8 cellular contexts compared by ENCODE assay signal in the genomic region with DNA sequence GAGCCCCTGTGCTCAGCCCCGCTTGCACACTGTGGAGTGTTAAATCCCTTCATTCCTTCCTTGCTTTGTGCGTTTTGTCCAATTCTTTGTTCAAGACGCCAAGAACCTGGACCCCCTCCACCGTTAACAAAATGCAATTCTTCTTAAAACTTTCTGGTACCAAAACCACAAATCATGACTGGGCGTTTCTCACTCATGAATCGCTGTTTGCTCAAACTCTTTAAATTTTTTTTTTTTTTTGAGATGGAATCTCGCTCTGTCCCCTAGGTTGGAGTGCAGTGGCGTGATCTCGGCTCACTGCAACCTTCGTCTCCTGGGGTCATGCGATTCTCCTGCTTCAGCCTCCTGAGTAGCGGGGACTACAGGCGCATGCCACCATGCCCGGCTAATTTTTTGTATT. TPM values are rescaled to one million over a fixed set of nuclear protein-coding genes. Genes with fewer than 3 reads are reported as not detected.
A peak's percentile ranks its signal among the peaks of the same experiment; 100 is the strongest.
DNase-seq lines count a peak whose midpoint lies in the region; ATAC-seq and TF ChIP-seq lines count a peak whose summit lies in the region.

No MANE protein-coding gene starts in this region.

- H4K20me1 ChIP-seq in DND-41 (ENCODE audit: insufficient read depth, low read length), result 0 out of 2 replicates have a peak, but pooled peaks cover 4% of the 10 kb centered on the region

- TF ChIP-seq POLR2A in esophagus squamous epithelium (IDR thresholded peaks at IDR 0.05), result no peak

- H3K79me2 ChIP-seq in DND-41 (ENCODE audit: insufficient read depth, low read length) (peaks cover 30% of the 10 kb centered on the region), parathyroid adenoma (no peaks in the 10 kb centered on the region)

- H3K27me3 ChIP-seq in DND-41 (ENCODE audit: insufficient read depth, low read length, poor library complexity) (no peaks in the 10 kb centered on the region), esophagus squamous epithelium (no peaks in the 10 kb centered on the region), parathyroid adenoma (ENCODE audit: control insufficient read depth, insufficient read depth, low read length) (no peaks in the 10 kb centered on the region)

- H3K4me2 ChIP-seq in DND-41 (ENCODE audit: insufficient read depth, low read length), result peak overlapping the region; percentile 73
- peak overlapping the region; percentile 77 for H3K4me2 ChIP-seq in parathyroid adenoma (ENCODE audit: low read length)

- H3K9me3 ChIP-seq in DND-41 (ENCODE audit: insufficient read depth, low read length, severe bottlenecking) (no peaks in the 10 kb centered on the region), esophagus squamous epithelium (peaks cover 0 to 20% (median 14%) of the 10 kb centered on the region in 3 donors), parathyroid adenoma (ENCODE audit: control insufficient read depth, low read length) (no peaks in the 10 kb centered on the region)

- POLR2A ChIA-PET in RWPE1 (lab: Yijun Ruan, JAX; ENCODE audit: low non-redundant PET), result no interaction called here

- H3K27ac ChIP-seq in DND-41 (ENCODE audit: low read length) (peak overlapping the region; percentile 87), RWPE1 (peak overlapping the region; percentile 86), esophagus squamous epithelium (peak overlapping the region in 3 of 4 donors; percentile 82 to 90 (median 82)), parathyroid adenoma (no peak overlapping the region)

- intact Hi-C loops in esophagus squamous epithelium (cut with DNase I), result loop anchor here (2.0 kb wide), 1 partner anchor 79 kb away; no protein-coding TSS in a partner anchor

- H3K4me1 ChIP-seq in DND-41 (ENCODE audit: insufficient read depth, low read length) (peaks cover 36% of the 10 kb centered on the region), esophagus squamous epithelium (peaks cover 17 to 35% (median 19%) of the 10 kb centered on the region in 3 donors), parathyroid adenoma (peaks cover 5% of the 10 kb centered on the region)

- H3K36me3 ChIP-seq in DND-41 (ENCODE audit: insufficient read depth, low read length), result peaks cover 33% of the 10 kb centered on the region
- peaks cover 14 to 33% (median 14%) of the 10 kb centered on the region in 3 donors for H3K36me3 ChIP-seq in esophagus squamous epithelium
- H3K36me3 ChIP-seq in parathyroid adenoma (ENCODE audit: control insufficient read depth, insufficient read depth, low read length), result no peaks in the 10 kb centered on the region

- H3K9ac ChIP-seq in DND-41 (ENCODE audit: low read depth, low read length) (peak overlapping the region; percentile 79), parathyroid adenoma (no peak overlapping the region)

- H2AFZ ChIP-seq in DND-41 (ENCODE audit: low read depth, low read length) (no peak overlapping the region), parathyroid adenoma (peak overlapping the region; percentile 93)

- ATAC-seq in DND-41 (ENCODE audit: insufficient read depth, low read depth) (no peak), GM19395 (IDR thresholded peaks at IDR 0.05; ENCODE audit: unreplicated experiment) (no peak), GM21619 (IDR thresholded peaks at IDR 0.05; ENCODE audit: unreplicated experiment) (no peak), GM21381 (IDR thresholded peaks at IDR 0.05; ENCODE audit: unreplicated experiment) (no peak), GM19463 (IDR thresholded peaks at IDR 0.05; ENCODE audit: unreplicated experiment) (no peak)

- TF ChIP-seq CTCF in DND-41 (IDR thresholded peaks at IDR 0.05; ENCODE audit: borderline replicate concordance, extremely low read depth, low read length, poor library complexity, severe bottlenecking) (no peak), RWPE1 (conservative IDR thresholded peaks at IDR 0.05; ENCODE audit: low read depth) (no peak), esophagus squamous epithelium (IDR thresholded peaks at IDR 0.05) (no peak), parathyroid adenoma (IDR thresholded peaks at IDR 0.05) (no peak)

- DNase-seq in DND-41 (no peak), RWPE1 (ENCODE audit: low spot score) (no peak), esophagus squamous epithelium (lab: John Stamatoyannopoulos, UW) (no peak)

- WGBS in esophagus squamous epithelium, 2 donors, result 14 to 20% methylated on average over 14 of the region's 14 CpGs

- peak overlapping the region; percentile 79 to 84; a peak in 3 of 4 replicates for H3K4me3 ChIP-seq in DND-41 (ENCODE audit: low read depth in 1 of 2, low read length in 2 of 2)
- peak overlapping the region; percentile 72 to 94 (median 84) for H3K4me3 ChIP-seq in esophagus squamous epithelium
- H3K4me3 ChIP-seq in parathyroid adenoma (ENCODE audit: low read depth, low read length), result peak overlapping the region; percentile 96

- CTCF ChIA-PET in RWPE1 (lab: Yijun Ruan, JAX), result interaction anchor here (0.6 to 3.0 kb wide), 2 partner anchors 80 to 258 kb away, joined by 3 to 22 read pairs; no protein-coding TSS in a partner anchor

RNA-seq across cellular contexts. Expression of a gene that starts 0.8 kb away (rescaled TPM):
- total RNA-seq in esophagus squamous epithelium, result 1 to 10 TPM; 2.6 to 5.2 (median 3.8) TPM

RNA-seq across cellular contexts. Expression of a gene that starts 17.2 kb away (rescaled TPM):
- 1 to 10 TPM; 2.0 to 6.7 (median 5.0) TPM for total RNA-seq in esophagus squamous epithelium

RNA-seq across cellular contexts. Expression of a gene that starts 23.6 kb away (rescaled TPM):
- 10 to 100 TPM in 1 of 4 donors, 1 to 10 TPM in 3; 1.6 to 10.9 (median 5.0) TPM for total RNA-seq in esophagus squamous epithelium
